Comparison of ENCODE assay signal across 9 cellular contexts in genomic region chr14:23005861-23006534, GRCh38. TPM values are rescaled to one million over a fixed set of nuclear protein-coding genes. Genes with fewer than 3 reads are reported as not detected.
A peak's percentile ranks its signal among the peaks of the same experiment; 100 is the strongest.
DNase-seq lines count a peak whose midpoint lies in the region; ATAC-seq and TF ChIP-seq lines count a peak whose summit lies in the region.
"Had no signal": no experiment of that assay in that cellular context is flagged by ENCODE, and none has a peak within 500 bp of the region (broad histone marks: within the 10 kb centered on the region; RNA-seq: fewer than 3 reads in every experiment).

No MANE protein-coding gene starts in this region.

- H3K4me1 Mint-ChIP-seq in CD4-positive, alpha-beta memory T cell = peaks cover 14 to 47% (median 31%) of the 10 kb centered on the region in 4 donors

- peak overlapping the region; percentile 96 for H3K4me3 ChIP-seq in CD4-positive, alpha-beta memory T cell (ENCODE audit: low read length in 2 of 2)
- H3K4me3 ChIP-seq in MM.1S (ENCODE audit: low read length) (peak overlapping the region; percentile 73), choroid plexus epithelial cell (ENCODE audit: low read depth, low read length) (peak overlapping the region; percentile 82), neural cell (ENCODE audit: low read length) (peak overlapping the region; percentile 87)

- intact Hi-C loops in CD4-positive, alpha-beta memory T cell (cut with micrococcal nuclease) = no loop called here

- H3K27me3 ChIP-seq in CD4-positive, alpha-beta memory T cell (ENCODE audit: insufficient read depth, low read length) = no peaks in the 10 kb centered on the region
- H3K27me3 ChIP-seq in MM.1S (replicated peaks; ENCODE audit: insufficient read depth, low read length) (no peaks in the 10 kb centered on the region), neural cell (ENCODE audit: insufficient read depth, low read depth, low read length) (no peaks in the 10 kb centered on the region)

- peak overlapping the region; percentile 86 for H3K9ac ChIP-seq in MM.1S (ENCODE audit: low read length)
- peak overlapping the region; percentile 85 for H3K9ac ChIP-seq in neural cell (ENCODE audit: low read length)

- H3K9me3 Mint-ChIP-seq in CD4-positive, alpha-beta memory T cell = no peaks in the 10 kb centered on the region

- H3F3A ChIP-seq in MM.1S (ENCODE audit: insufficient read depth, low read length) (peaks cover 19% of the 10 kb centered on the region), neural cell (ENCODE audit: insufficient read depth, low read length, poor library complexity, severe bottlenecking) (peaks cover 4% of the 10 kb centered on the region)

- no peak for TF ChIP-seq RAD21 in neural cell (conservative IDR thresholded peaks at IDR 0.05)

- H3K79me2 ChIP-seq in MM.1S (ENCODE audit: low read length) = no peaks in the 10 kb centered on the region
- peaks cover 6% of the 10 kb centered on the region for H3K79me2 ChIP-seq in neural cell (replicated peaks; ENCODE audit: insufficient read depth, low read length)

- H3K4me1 ChIP-seq in CD4-positive, alpha-beta memory T cell (ENCODE audit: insufficient read depth, low read length) = peaks cover 37% of the 10 kb centered on the region
- H3K4me1 ChIP-seq in MM.1S (ENCODE audit: low read length) = peaks cover 17% of the 10 kb centered on the region; the same call in 1 of the 2 replicates

- peak overlapping the region; percentile 90 to 99 (median 97) for H3K27ac Mint-ChIP-seq in CD4-positive, alpha-beta memory T cell

- peak overlapping the region; percentile 94 to 99 (median 97) for H3K4me3 Mint-ChIP-seq in CD4-positive, alpha-beta memory T cell

- H3K27ac ChIP-seq in CD4-positive, alpha-beta memory T cell (ENCODE audit: low read depth, low read length) = peak overlapping the region; percentile 80
- peak overlapping the region; percentile 91; the same call in 1 of the 2 replicates for H3K27ac ChIP-seq in MM.1S (ENCODE audit: low read length)
- peak overlapping the region; percentile 96 for H3K27ac ChIP-seq in neural cell (ENCODE audit: low read length)

- H3K9me3 ChIP-seq in CD4-positive, alpha-beta memory T cell (ENCODE audit: control insufficient read depth in 1 of 2, low read length in 2 of 2) = no peaks in the 10 kb centered on the region
- no peaks in the 10 kb centered on the region for H3K9me3 ChIP-seq in MM.1S (replicated peaks; ENCODE audit: insufficient read depth, low read length)
- no peaks in the 10 kb centered on the region for H3K9me3 ChIP-seq in neural cell (ENCODE audit: low read length)

- H3K9me2 ChIP-seq in MM.1S (replicated peaks; ENCODE audit: insufficient read depth, low read length) (no peaks in the 10 kb centered on the region), neural cell (ENCODE audit: insufficient read depth, low read length) (no peaks in the 10 kb centered on the region)

- H3K4me2 ChIP-seq in MM.1S (ENCODE audit: low read depth, low read length) (peak overlapping the region; percentile 85), neural cell (ENCODE audit: low read length) (peak overlapping the region; percentile 93)

- H3K27me3 Mint-ChIP-seq in CD4-positive, alpha-beta memory T cell = no peaks in the 10 kb centered on the region

- ATAC-seq in HG02763 (IDR thresholded peaks at IDR 0.05; ENCODE audit: unreplicated experiment) = no peak

- no peaks in the 10 kb centered on the region for H3K36me3 ChIP-seq in CD4-positive, alpha-beta memory T cell (ENCODE audit: insufficient read depth, low read length)
- H3K36me3 ChIP-seq in MM.1S (replicated peaks; ENCODE audit: insufficient read depth, low read length) (no peaks in the 10 kb centered on the region), neural cell (ENCODE audit: insufficient read depth, low read length) (no peaks in the 10 kb centered on the region)

- TF ChIP-seq CTCF in MM.1S (IDR thresholded peaks at IDR 0.05; ENCODE audit: low read length) = no peak
- TF ChIP-seq CTCF in choroid plexus epithelial cell (conservative IDR thresholded peaks at IDR 0.05; ENCODE audit: low read depth, low read length) = no peak
- TF ChIP-seq CTCF in neural cell (IDR thresholded peaks at IDR 0.05; ENCODE audit: poor library complexity, severe bottlenecking) = no peak

- H3K36me3 Mint-ChIP-seq in CD4-positive, alpha-beta memory T cell = peaks cover 0 to 6% of the 10 kb centered on the region in 2 donors

- peak overlapping the region; percentile 48; the same call in 1 of the 2 replicates for H2AFZ ChIP-seq in MM.1S (ENCODE audit: low read length)
- H2AFZ ChIP-seq in neural cell (ENCODE audit: low read depth, low read length) = no peak overlapping the region

- no peaks in the 10 kb centered on the region for H4K20me1 ChIP-seq in MM.1S (ENCODE audit: insufficient read depth, low read length)
- H4K20me1 ChIP-seq in neural cell (ENCODE audit: insufficient read depth) = no peaks in the 10 kb centered on the region

- DNase-seq in CD4-positive, alpha-beta memory T cell = no peak
- DNase-seq in MM.1S (no peak), choroid plexus epithelial cell (ENCODE audit: low read depth) (no peak), NCI-H2196 (lab: John Stamatoyannopoulos, UW; ENCODE audit: unreplicated experiment) (no peak), kidney glomerular epithelial cell (lab: John Stamatoyannopoulos, UW) (no peak), NCI-H2029 (lab: John Stamatoyannopoulos, UW) (no peak)

- POLR2A ChIA-PET in CD4-positive, alpha-beta memory T cell (lab: Charles Lee; ENCODE audit: partially characterized antibody) = interaction anchor here (0.9 to 3.5 kb wide), 30 partner anchors 11 to 449 kb away, joined by 3 to 42 read pairs (median 8); partner anchors contain the start of genes ACIN1, AJUBA, C14orf119 and CDH24

- TF ChIP-seq EP300 in neural cell (conservative IDR thresholded peaks at IDR 0.05; ENCODE audit: poor library complexity, severe bottlenecking) = no peak

- CTCF ChIA-PET in CD4-positive, alpha-beta memory T cell (lab: Charles Lee; ENCODE audit: partially characterized antibody) = interaction anchor here (0.9 to 4.0 kb wide), 19 partner anchors 9 to 418 kb away, joined by 3 to 47 read pairs (median 12); partner anchors contain the start of genes CDH24, PRMT5 and PSMB5

TF ChIP-seq in neural cell, 6 proteins besides CTCF, POLR2A, EP300 and RAD21:
- TF ChIP-seq TAF1 (IDR thresholded peaks at IDR 0.05; ENCODE audit: low read depth) (no peak), SMC3 (conservative IDR thresholded peaks at IDR 0.05; ENCODE audit: poor library complexity) (no peak), EZH2 (IDR thresholded peaks at IDR 0.05; ENCODE audit: borderline replicate concordance, insufficient read depth, low read length, poor library complexity, severe bottlenecking) (no peak)

RNA-seq across cellular contexts. Expression of gene C14orf93, which starts 3.9 kb away (rescaled TPM):
- total RNA-seq in CD4-positive, alpha-beta memory T cell = 10 to 100 TPM; 13.2 to 13.3 TPM
- 1 to 10 TPM; 6.0 to 7.9 TPM for polyA plus RNA-seq in CD4-positive, alpha-beta memory T cell
- 4.7 and 7.1 TPM in 2 replicates for polyA plus RNA-seq in neural cell
- 3.9 and 4.1 TPM in 2 replicates for polyA minus RNA-seq in neural cell

RNA-seq across cellular contexts. Expression of gene AJUBA, which starts 23.6 kb away (rescaled TPM):
- total RNA-seq in CD4-positive, alpha-beta memory T cell = 1 to 10 TPM; 2.8 to 3.9 TPM
- 1 to 10 TPM in 1 of 2 donors, under 1 TPM in 1; 0.30 to 1.3 TPM for polyA plus RNA-seq in CD4-positive, alpha-beta memory T cell
- 0.52 and 1.9 TPM in 2 replicates for polyA plus RNA-seq in neural cell
- 1.5 and 1.9 TPM in 2 replicates for polyA minus RNA-seq in neural cell

RNA-seq across cellular contexts. Expression of gene PSMB5, which starts 28.7 kb away (rescaled TPM):
- 10 to 100 TPM; 31.4 to 33.6 TPM for total RNA-seq in CD4-positive, alpha-beta memory T cell
- 10 to 100 TPM; 52.9 to 56.6 TPM for polyA plus RNA-seq in CD4-positive, alpha-beta memory T cell
- 147 and 168 TPM in 2 replicates for polyA plus RNA-seq in neural cell
- 118 and 123 TPM in 2 replicates for polyA minus RNA-seq in neural cell

RNA-seq across cellular contexts. Expression of gene PSMB11, which starts 36.0 kb away (rescaled TPM):
- not detected for total RNA-seq in CD4-positive, alpha-beta memory T cell
- polyA plus RNA-seq in CD4-positive, alpha-beta memory T cell = not detected
- not detected in 2 replicates for polyA plus RNA-seq in neural cell
- polyA minus RNA-seq in neural cell = not detected in 2 replicates
- total RNA-seq: pulmonary artery endothelial cell had no signal

RNA-seq across cellular contexts. Expression of gene HAUS4, which starts 49.1 kb away (rescaled TPM):
- 10 to 100 TPM; 32.6 to 35.7 TPM for total RNA-seq in CD4-positive, alpha-beta memory T cell
- 10 to 100 TPM; 29.1 to 31.3 TPM for polyA plus RNA-seq in CD4-positive, alpha-beta memory T cell
- polyA plus RNA-seq in neural cell = 3.2 and 12.1 TPM in 2 replicates
- 4.6 and 7.3 TPM in 2 replicates for polyA minus RNA-seq in neural cell
